ENCODE assay signal across 8 cellular contexts in the genomic region with DNA sequence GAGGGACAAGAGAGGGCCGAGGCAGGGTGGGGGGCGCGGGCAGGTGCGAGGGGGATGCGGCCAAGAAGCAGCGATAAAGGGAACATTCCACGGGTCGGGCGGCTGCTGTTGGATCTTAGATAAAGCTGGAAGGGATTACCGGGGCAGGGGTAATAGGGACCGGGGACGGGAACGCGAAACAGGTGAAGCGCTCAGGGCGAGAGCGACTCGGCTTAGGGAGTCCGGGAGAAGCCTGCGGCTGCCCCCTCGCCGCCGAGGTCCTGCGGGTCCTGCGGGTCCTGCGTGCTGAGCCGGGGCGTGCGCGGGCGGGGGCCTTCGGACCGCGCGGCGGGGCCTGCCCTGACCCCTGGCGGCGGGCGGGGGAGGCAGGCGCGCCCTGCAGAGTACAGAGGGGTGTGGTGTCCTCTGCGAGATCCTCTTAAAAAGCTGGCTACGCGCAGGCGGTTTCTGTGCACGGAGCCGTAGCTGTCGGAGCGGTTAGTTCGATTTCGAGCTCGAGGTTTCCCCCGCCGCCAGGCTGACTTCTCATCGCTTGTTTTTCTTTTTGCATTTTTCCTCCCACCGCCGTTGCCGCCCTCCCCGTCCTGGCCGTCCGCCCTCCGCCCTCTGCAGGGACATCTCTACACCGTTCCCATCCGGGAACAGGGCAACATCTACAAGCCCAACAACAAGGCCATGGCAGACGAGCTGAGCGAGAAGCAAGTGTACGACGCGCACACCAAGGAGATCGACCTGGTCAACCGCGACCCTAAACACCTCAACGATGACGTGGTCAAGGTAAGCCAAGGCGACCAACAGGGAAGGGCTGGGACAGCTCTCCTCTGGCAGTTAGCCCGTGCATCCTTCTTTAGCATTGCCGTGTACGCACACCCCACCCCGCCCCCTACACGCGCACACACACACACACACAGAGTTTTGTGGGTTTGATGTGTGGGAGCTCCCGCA. TPM values are rescaled to one million over a fixed set of nuclear protein-coding genes. Genes with fewer than 3 reads are reported as not detected.
DNase-seq lines count a peak whose midpoint lies in the region; ATAC-seq and TF ChIP-seq lines count a peak whose summit lies in the region.

No MANE protein-coding gene starts in this region.

- H3K27ac ChIP-seq in RWPE2 (ENCODE audit: poor library complexity, severe bottlenecking), result peak overlapping the region; percentile 99
- H3K27ac ChIP-seq in urinary bladder (ENCODE audit: low read depth), result peak overlapping the region; percentile 85

- TF ChIP-seq CTCF in Calu3 (IDR thresholded peaks at IDR 0.05; ENCODE audit: unreplicated experiment) (peak; percentile 93), RWPE2 (IDR thresholded peaks at IDR 0.05; ENCODE audit: poor library complexity, severe bottlenecking) (peak; percentile 90), omental fat pad (IDR thresholded peaks at IDR 0.05) (peak in 2 of 3 donors; percentile 78 to 94)

- under 1% methylated on average over 82 of the region's 82 CpGs for WGBS in urinary bladder

- TSS peak; percentile 37 for BruUV-seq in Calu3 (replicated peaks; lab: Mats Ljungman, UMichigan)

- peak overlapping the region; percentile 93 for H3K4me3 Mint-ChIP-seq in Calu3 (ENCODE audit: low read depth, unreplicated experiment)
- peak overlapping the region; percentile 83 for H3K4me3 Mint-ChIP-seq in activated naive CD4-positive, alpha-beta T cell treated with anti-CD3 and anti-CD28 coated beads, Interleukin-2, amount 50 U/mL, for 24 hours

- H3K27me3 ChIP-seq in RWPE2 (ENCODE audit: insufficient read depth, poor library complexity, severe bottlenecking), result no peaks in the 10 kb centered on the region

- H3K4me3 ChIP-seq in RWPE2 (ENCODE audit: severe bottlenecking), result peak overlapping the region; percentile 56
- peak overlapping the region; percentile 73 for H3K4me3 ChIP-seq in urinary bladder (ENCODE audit: low read depth, low read length)

- no peaks in the 10 kb centered on the region for H3K9me3 Mint-ChIP-seq in Calu3 (ENCODE audit: low read depth, unreplicated experiment)
- no peaks in the 10 kb centered on the region for H3K9me3 Mint-ChIP-seq in activated naive CD4-positive, alpha-beta T cell treated with anti-CD3 and anti-CD28 coated beads, Interleukin-2, amount 50 U/mL, for 24 hours

- H3K27me3 Mint-ChIP-seq in Calu3 (ENCODE audit: unreplicated experiment), result no peaks in the 10 kb centered on the region
- H3K27me3 Mint-ChIP-seq in activated naive CD4-positive, alpha-beta T cell treated with anti-CD3 and anti-CD28 coated beads, Interleukin-2, amount 50 U/mL, for 24 hours, result peaks cover 52% of the 10 kb centered on the region

- H3K4me1 Mint-ChIP-seq in Calu3 (ENCODE audit: low read depth, unreplicated experiment), result peaks cover 59% of the 10 kb centered on the region
- peaks cover 21% of the 10 kb centered on the region for H3K4me1 Mint-ChIP-seq in activated naive CD4-positive, alpha-beta T cell treated with anti-CD3 and anti-CD28 coated beads, Interleukin-2, amount 50 U/mL, for 24 hours

- peaks cover 26% of the 10 kb centered on the region for H3K36me3 Mint-ChIP-seq in Calu3 (ENCODE audit: insufficient read depth, unreplicated experiment)
- no peaks in the 10 kb centered on the region for H3K36me3 Mint-ChIP-seq in activated naive CD4-positive, alpha-beta T cell treated with anti-CD3 and anti-CD28 coated beads, Interleukin-2, amount 50 U/mL, for 24 hours

- no peaks in the 10 kb centered on the region for H3K9me3 ChIP-seq in RWPE2 (ENCODE audit: severe bottlenecking)

- intact Hi-C loops in Calu3 (cut with micrococcal nuclease; ENCODE audit: unreplicated experiment) (loop anchor here (1.0 to 10.0 kb wide), 7 partner anchors 46 to 279 kb away; no protein-coding TSS in a partner anchor), head of caudate nucleus (cut with DNase I) (no loop called here)

- peak; percentile 86 for DNase-seq in Calu3
- DNase-seq in RWPE2 (ENCODE audit: low spot score), result peak; percentile 77
- DNase-seq in head of caudate nucleus, result peak in 41 of 42 donors; percentile 42 to 87 (median 71)
- no peak for DNase-seq in omental fat pad (ENCODE audit: low spot score)

- peaks cover 58% of the 10 kb centered on the region for H3K36me3 ChIP-seq in RWPE2 (ENCODE audit: low read depth)
- no peaks in the 10 kb centered on the region for H3K36me3 ChIP-seq in urinary bladder (ENCODE audit: insufficient read depth)

- CTCF ChIA-PET in Calu3 (lab: Charles Lee), result interaction anchor here (0.6 to 2.2 kb wide), 18 partner anchors 11 to 404 kb away, joined by 3 to 20 read pairs (median 4); a partner anchor contains a TSS

- H3K27ac Mint-ChIP-seq in Calu3 (ENCODE audit: unreplicated experiment), result peak overlapping the region; percentile 73
- H3K27ac Mint-ChIP-seq in activated naive CD4-positive, alpha-beta T cell treated with anti-CD3 and anti-CD28 coated beads, Interleukin-2, amount 50 U/mL, for 24 hours, result no peak overlapping the region

- ATAC-seq in GM19455 (IDR thresholded peaks at IDR 0.05; ENCODE audit: unreplicated experiment) (peak; percentile 95), HG03521 (IDR thresholded peaks at IDR 0.05; ENCODE audit: unreplicated experiment) (peak; percentile 97), RWPE2 (ENCODE audit: low read depth) (peak; percentile 57), omental fat pad (ENCODE audit: low FRiP score) (peak; percentile 85)

- peaks cover 61% of the 10 kb centered on the region for H3K4me1 ChIP-seq in RWPE2 (ENCODE audit: insufficient read depth, poor library complexity, severe bottlenecking)
- H3K4me1 ChIP-seq in urinary bladder (ENCODE audit: insufficient read depth), result no peaks in the 10 kb centered on the region

RNA-seq across cellular contexts. Expression of a gene that starts 1.3 kb away (rescaled TPM):
- total RNA-seq in Calu3 (2022), result 13.3 and 15.9 TPM in 2 replicates
- total RNA-seq in omental fat pad, result 100 to 1,000 TPM; 354 to 482 (median 468) TPM
- total RNA-seq in urinary bladder, result 576 TPM
- polyA plus RNA-seq in urinary bladder, result 380 TPM

RNA-seq across cellular contexts. Expression of a gene that starts 26.6 kb away (rescaled TPM):
- total RNA-seq in Calu3 (2022) (74.7 and 76.4 TPM in 2 replicates), omental fat pad (100 to 1,000 TPM; 144 to 204 (median 164) TPM), urinary bladder (139 TPM)
- polyA plus RNA-seq in urinary bladder, result 86.5 TPM

Comparison
In these comparisons a context has a peak if more than half of its experiments do, and no peak if none do; other contexts are left out.
1. RNA of a gene that starts 1.3 kb away (total RNA-seq): 576 TPM in urinary bladder (single experiment) and 354 to 482 TPM in omental fat pad; 13.3 to 15.9 TPM in Calu3; every median in the first group is over 10 times any median in the second.
2. Peak in every context shown above with its lines, with median percentiles within 50 percentile points of each other: CTCF ChIP-seq and ATAC-seq.